ENCODE assay signal across 9 cellular contexts in the genomic region with DNA sequence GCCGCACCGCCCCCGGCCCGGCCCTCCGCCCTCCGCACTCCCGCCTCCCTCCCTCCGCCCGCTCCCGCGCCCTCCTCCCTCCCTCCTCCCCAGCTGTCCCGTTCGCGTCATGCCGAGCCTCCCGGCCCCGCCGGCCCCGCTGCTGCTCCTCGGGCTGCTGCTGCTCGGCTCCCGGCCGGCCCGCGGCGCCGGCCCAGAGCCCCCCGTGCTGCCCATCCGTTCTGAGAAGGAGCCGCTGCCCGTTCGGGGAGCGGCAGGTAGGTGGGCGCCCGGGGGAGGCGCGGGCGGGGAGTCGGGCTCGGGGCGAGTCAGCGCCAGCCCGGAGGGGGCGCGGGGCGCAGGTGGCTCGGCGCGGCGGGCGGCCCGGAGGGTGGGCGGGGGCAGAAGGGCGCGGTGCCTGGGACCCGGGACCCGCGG. TPM values are rescaled to one million over a fixed set of nuclear protein-coding genes. Genes with fewer than 3 reads are reported as not detected.
DNase-seq lines count a peak whose midpoint lies in the region; ATAC-seq, FAIRE-seq and TF ChIP-seq lines count a peak whose summit lies in the region.
"Had no signal": no experiment of that assay in that cellular context is flagged by ENCODE, and none has a peak within 500 bp of the region (broad histone marks: within the 10 kb centered on the region; RNA-seq: fewer than 3 reads in every experiment).

No MANE protein-coding gene starts in this region.

- H3K79me2 ChIP-seq in H1 (ENCODE audit: control insufficient read depth in 1 of 2, insufficient read depth in 2 of 2, low read length in 2 of 2), result no peaks in the 10 kb centered on the region

- peaks cover 31 to 55% (median 49%) of the 10 kb centered on the region in 4 experiments for H3K27me3 ChIP-seq in H1 (replicated peaks in 1 of 4; ENCODE audit: control insufficient read depth in 3 of 4, extremely low read depth in 1 of 4, insufficient read depth in 3 of 4, low read length in 3 of 4)
- no peaks in the 10 kb centered on the region for H3K27me3 ChIP-seq in lung (ENCODE audit: control insufficient read depth, insufficient read depth)
- H3K27me3 ChIP-seq in upper lobe of left lung, result peaks cover 0 to 25% (median 15%) of the 10 kb centered on the region in 4 donors

- no peak overlapping the region for H2AFZ ChIP-seq in H1 (ENCODE audit: low read length)

- H2BK15ac ChIP-seq in H1 (ENCODE audit: low read length), result no peak overlapping the region

- H3K27ac ChIP-seq in H1 (ENCODE audit: low read depth, low read length) (no peak overlapping the region), lung (ENCODE audit: low read depth in 1 of 2, low read length in 1 of 2) (no peak overlapping the region), upper lobe of left lung (peak overlapping the region in 1 of 4 donors; percentile 71)

- H3K23me2 ChIP-seq in H1 (ENCODE audit: low read depth, low read length), result peaks cover 15% of the 10 kb centered on the region; the same call in 1 of the 2 replicates

- no peak overlapping the region; the same call in 1 of the 2 replicates for H4K8ac ChIP-seq in H1 (ENCODE audit: extremely low read depth, insufficient read depth, low read length)

- WGBS in H1 (ENCODE audit: extremely low coverage in 1 of 2, insufficient coverage in 1 of 2, insufficient read length in 1 of 2, insufficient replicate concordance in 2 of 2, low coverage in 1 of 2, low lambda C conversion rate in 2 of 2, missing lambda C conversion rate in 1 of 2), 2 experiments, result no CpG with 5 or more reads among the region's 58 CpGs
- 1% methylated on average over 38 to 56 of the region's 58 CpGs for whole genome bisulfite sequencing in lung, 2 donors
- no CpG with 5 or more reads among the region's 58 CpGs for WGBS in upper lobe of left lung, 2 donors

- ATAC-seq in lung (ENCODE audit: insufficient read depth, low FRiP score) (no peak), upper lobe of left lung (ENCODE audit: low FRiP score in 2 of 2) (peak in 1 of 2 donors; percentile 65), GM19351 (IDR thresholded peaks at IDR 0.05; ENCODE audit: unreplicated experiment) (no peak), HG02798 (IDR thresholded peaks at IDR 0.05; ENCODE audit: poor library complexity, unreplicated experiment) (no peak)

- no peak for FAIRE-seq in H1 (lab: Jason Lieb, UNC)

- H3K18ac ChIP-seq in H1 (ENCODE audit: extremely low read depth, low read length), result no peak overlapping the region

- H3K14ac ChIP-seq in H1 (ENCODE audit: insufficient read length), result no peak overlapping the region

- H3K4me3 ChIP-seq in H1 (ENCODE audit: extremely low read depth in 1 of 4, insufficient read depth in 2 of 4, low read depth in 3 of 4, low read length in 4 of 4) (peak overlapping the region; percentile 32 to 71 (median 54); a peak in 7 of 8 replicates), lung (peak overlapping the region; percentile 25), upper lobe of left lung (peak overlapping the region; percentile 37 to 55 (median 51))

- H3K4me2 ChIP-seq in H1 (ENCODE audit: insufficient read depth in 1 of 2, low read depth in 2 of 2, low read length in 2 of 2), result peak overlapping the region; percentile 93 to 97

- CTCF ChIA-PET in H1 (lab: Charles Lee; ENCODE audit: partially characterized antibody), result interaction anchor here (1.6 to 8.3 kb wide), 4 partner anchors 7 to 88 kb away, joined by 4 to 78 read pairs (median 20); no protein-coding TSS in a partner anchor

- H3K9me3 ChIP-seq in H1 (ENCODE audit: insufficient read depth in 2 of 2, low read depth in 1 of 2, low read length in 1 of 2), result no peaks in the 10 kb centered on the region
- H3K9me3 ChIP-seq in lung (ENCODE audit: control insufficient read depth in 2 of 2, insufficient read depth in 1 of 2, low read length in 1 of 2), result peaks cover 0 to 5% of the 10 kb centered on the region in 2 donors
- no peaks in the 10 kb centered on the region for H3K9me3 ChIP-seq in upper lobe of left lung

- no peak overlapping the region for H3K4ac ChIP-seq in H1 (replicated peaks; ENCODE audit: insufficient read length, low read depth, low read length)

- H2BK20ac ChIP-seq in H1 (ENCODE audit: low read length), result no peak overlapping the region

- no peak overlapping the region for H3K9ac ChIP-seq in H1 (replicated peaks in 1 of 4; ENCODE audit: extremely low read depth in 1 of 4, low read depth in 3 of 4, low read length in 3 of 4)

- H4K20me1 ChIP-seq in H1 (replicated peaks in 1 of 2; ENCODE audit: control insufficient read depth in 1 of 2, insufficient read depth in 2 of 2, low read length in 2 of 2), result peaks cover 2 to 9% of the 10 kb centered on the region in 2 experiments

- no peak overlapping the region for H4K91ac ChIP-seq in H1 (replicated peaks; ENCODE audit: insufficient read length, low read length)

- H3K56ac ChIP-seq in H1 (replicated peaks; ENCODE audit: insufficient read length, low read depth, low read length), result no peak overlapping the region

- H2BK12ac ChIP-seq in H1 (ENCODE audit: low read depth, low read length), result no peak overlapping the region

- no peaks in the 10 kb centered on the region for H3K79me1 ChIP-seq in H1 (ENCODE audit: low read depth, low read length)

- no peak overlapping the region for H4K5ac ChIP-seq in H1 (ENCODE audit: insufficient read length, low read depth, low read length)

- no peaks in the 10 kb centered on the region for H3K36me3 ChIP-seq in H1 (ENCODE audit: control insufficient read depth in 2 of 4, insufficient read depth in 4 of 4, low read length in 3 of 4)
- H3K36me3 ChIP-seq in lung (ENCODE audit: control insufficient read depth in 2 of 2, insufficient read depth in 2 of 2, low read length in 2 of 2), result no peaks in the 10 kb centered on the region
- H3K36me3 ChIP-seq in upper lobe of left lung, result no peaks in the 10 kb centered on the region

- TF ChIP-seq CTCF in H1 (IDR thresholded peaks at IDR 0.05; ENCODE audit: control extremely low read depth in 1 of 3, insufficient read depth in 1 of 3, low read depth in 1 of 3, low read length in 3 of 3), result no peak
- no peak for TF ChIP-seq CTCF in lung (IDR thresholded peaks at IDR 0.05; ENCODE audit: control extremely low read depth, extremely low read depth)
- no peak for TF ChIP-seq CTCF in upper lobe of left lung (IDR thresholded peaks at IDR 0.05)

- TF ChIP-seq EP300 in H1 (IDR thresholded peaks at IDR 0.05; ENCODE audit: borderline replicate concordance in 1 of 2, low read depth in 2 of 2, low read length in 2 of 2), result no peak
- TF ChIP-seq EP300 in upper lobe of left lung (IDR thresholded peaks at IDR 0.05), result no peak

- no peak overlapping the region for H2BK120ac ChIP-seq in H1 (replicated peaks; ENCODE audit: low read depth, low read length)

- no peak for TF ChIP-seq POLR2A in H1 (IDR thresholded peaks at IDR 0.05; ENCODE audit: control extremely low read depth in 1 of 2, low read depth in 2 of 2, low read length in 2 of 2)
- no peak for TF ChIP-seq POLR2A in upper lobe of left lung (IDR thresholded peaks at IDR 0.05)

- no peak overlapping the region for H3K23ac ChIP-seq in H1 (ENCODE audit: insufficient read length)

- no peak for TF ChIP-seq RAD21 in H1 (IDR thresholded peaks at IDR 0.05 in 1 of 2, conservative IDR thresholded peaks at IDR 0.05 in 1 of 2; ENCODE audit: low read depth in 2 of 2, low read length in 2 of 2)

- H3K4me1 ChIP-seq in H1 (replicated peaks in 1 of 4; ENCODE audit: control insufficient read depth in 3 of 4, insufficient read depth in 4 of 4, low read length in 3 of 4), result peaks cover 0 to 33% (median 27%) of the 10 kb centered on the region in 4 experiments; a peak in 6 of 7 replicates
- peaks cover 0 to 9% of the 10 kb centered on the region in 2 donors for H3K4me1 ChIP-seq in lung (ENCODE audit: control insufficient read depth in 2 of 2, insufficient read depth in 2 of 2, low read length in 2 of 2)
- peaks cover 13 to 28% (median 18%) of the 10 kb centered on the region in 4 donors for H3K4me1 ChIP-seq in upper lobe of left lung

- POLR2A ChIA-PET in H1 (lab: Charles Lee; ENCODE audit: partially characterized antibody), result interaction anchor here (1.2 kb wide), 1 partner anchor 245 kb away, joined by 3 read pairs; the partner anchor contains the start of gene EIF2B5

- H2BK5ac ChIP-seq in H1 (ENCODE audit: low read depth, low read length), result peak overlapping the region; percentile 71; the same call in 1 of the 2 replicates

- DNase-seq in NCI-H2081 (lab: John Stamatoyannopoulos, UW), result peak; percentile 40 to 52
- DNase-seq in NCI-H2081 treated with DMSO at 0.1 percent for 48 hours (lab: John Stamatoyannopoulos, UW), result no peak
- peak; percentile 55 for DNase-seq in RPMI8226
- peak in 1 of 2 experiments; percentile 79 for DNase-seq in H1 (ENCODE audit: low read depth in 1 of 2, low spot score in 2 of 2)
- peak; percentile 56 for DNase-seq in lung (ENCODE audit: low spot score)
- DNase-seq in upper lobe of left lung, result peak; percentile 43 to 92

- H2AK5ac ChIP-seq in H1 (ENCODE audit: low read depth, low read length), result no peak overlapping the region

RNA-seq across cellular contexts. Expression of gene CHRD, which starts 0.4 kb away (rescaled TPM):
- total RNA-seq in H1 (2021; fragmentation: NEBNext Ultra II Directional; extraction: Animal tissue kit (Norgen Biotek cat#: 25700)), result 0.63 and 0.86 TPM in 2 replicates
- polyA plus RNA-seq in H1 (2011; rRNA removed) (0.62 and 1.7 TPM in 2 replicates), lung (1 to 10 TPM; 4.2 to 4.9 TPM)
- polyA plus RNA-seq in H1 (2011; cell fraction: cytosol; rRNA removed), result 1.4 TPM
- 10.3 TPM for polyA plus RNA-seq in H1 (2011; cell fraction: nucleus; rRNA removed)
- 0.52 to 1.4 TPM (median 0.80 TPM) in 4 replicates for polyA plus RNA-seq in H1 (2012, experiment 1 of 2)
- polyA plus RNA-seq in H1 (2012, experiment 2 of 2), result 0.98 TPM
- 0.28 TPM for polyA plus RNA-seq in H1 (2013, experiment 1 of 2)
- 0.35 TPM for polyA plus RNA-seq in H1 (2013, experiment 2 of 2)
- 0.15 and 0.22 TPM in 2 replicates for polyA minus RNA-seq in H1 (2011; rRNA and poly(A)+ RNA removed)
- polyA minus RNA-seq in H1 (2011; cell fraction: cytosol; rRNA and poly(A)+ RNA removed), result 0.37 TPM
- 2.3 TPM for polyA minus RNA-seq in H1 (2011; cell fraction: nucleus; rRNA and poly(A)+ RNA removed)
- total RNA-seq in lung (10 to 100 TPM in 1 of 2 donors, 1 to 10 TPM in 1; 6.7 to 16.7 TPM), upper lobe of left lung (10 to 100 TPM in 1 of 6 donors, 1 to 10 TPM in 5; 2.1 to 40.9 (median 4.3) TPM)
- total RNA-seq: CD4-positive, alpha-beta memory T cell had no signal
- polyA plus RNA-seq: CD4-positive, alpha-beta memory T cell had no signal

RNA-seq across cellular contexts. Expression of gene THPO, which starts 2.2 kb away (rescaled TPM):
- 0.40 and 1.2 TPM in 2 replicates for total RNA-seq in H1 (2021; fragmentation: NEBNext Ultra II Directional; extraction: Animal tissue kit (Norgen Biotek cat#: 25700))
- polyA plus RNA-seq in H1 (2011; rRNA removed), result 0.82 and 1.4 TPM in 2 replicates
- polyA plus RNA-seq in H1 (2011; cell fraction: cytosol; rRNA removed), result 0.56 TPM
- polyA plus RNA-seq in H1 (2011; cell fraction: nucleus; rRNA removed), result 0.94 TPM
- 0.68 to 1.2 TPM (median 0.87 TPM) in 4 replicates for polyA plus RNA-seq in H1 (2012, experiment 1 of 2)
- polyA plus RNA-seq in H1 (2012, experiment 2 of 2), result 0.66 TPM
- polyA plus RNA-seq in H1 (2013, experiment 1 of 2), result 0.43 TPM
- 0.53 TPM for polyA plus RNA-seq in H1 (2013, experiment 2 of 2)
- 0.37 and 1.0 TPM in 2 replicates for polyA minus RNA-seq in H1 (2011; rRNA and poly(A)+ RNA removed)
- polyA minus RNA-seq in H1 (2011; cell fraction: cytosol; rRNA and poly(A)+ RNA removed), result 1.2 TPM
- polyA minus RNA-seq in H1 (2011; cell fraction: nucleus; rRNA and poly(A)+ RNA removed), result 0.50 TPM
- total RNA-seq in lung, result under 1 TPM; 0.17 to 0.31 TPM
- polyA plus RNA-seq in lung, result under 1 TPM; 0.18 to 0.22 TPM
- total RNA-seq in upper lobe of left lung, result under 1 TPM in 2 of 6 donors, not detected in 4; 0.14 to 0.84 TPM
- total RNA-seq: CD4-positive, alpha-beta memory T cell had no signal
- polyA plus RNA-seq: CD4-positive, alpha-beta memory T cell had no signal

RNA-seq across cellular contexts. Expression of gene POLR2H, which starts 18.7 kb away (rescaled TPM):
- 113 and 118 TPM in 2 replicates for total RNA-seq in H1 (2021; fragmentation: NEBNext Ultra II Directional; extraction: Animal tissue kit (Norgen Biotek cat#: 25700))
- polyA plus RNA-seq in H1 (2011; rRNA removed) (253 and 335 TPM in 2 replicates), lung (100 to 1,000 TPM in 1 of 2 donors, 10 to 100 TPM in 1; 93.2 to 139 TPM)
- polyA plus RNA-seq in H1 (2011; cell fraction: cytosol; rRNA removed), result 372 TPM
- 132 TPM for polyA plus RNA-seq in H1 (2011; cell fraction: nucleus; rRNA removed)
- polyA plus RNA-seq in H1 (2012, experiment 1 of 2), result 156 to 183 TPM (median 164 TPM) in 4 replicates
- polyA plus RNA-seq in H1 (2012, experiment 2 of 2), result 190 TPM
- polyA plus RNA-seq in H1 (2013, experiment 1 of 2), result 109 TPM
- 115 TPM for polyA plus RNA-seq in H1 (2013, experiment 2 of 2)
- 65.8 and 81.4 TPM in 2 replicates for polyA minus RNA-seq in H1 (2011; rRNA and poly(A)+ RNA removed)
- polyA minus RNA-seq in H1 (2011; cell fraction: cytosol; rRNA and poly(A)+ RNA removed), result 55.6 TPM
- polyA minus RNA-seq in H1 (2011; cell fraction: nucleus; rRNA and poly(A)+ RNA removed), result 54.6 TPM
- total RNA-seq in lung (10 to 100 TPM; 46.4 to 71.7 TPM), upper lobe of left lung (100 to 1,000 TPM in 1 of 6 donors, 10 to 100 TPM in 5; 41.4 to 235 (median 66.2) TPM)

RNA-seq across cellular contexts. Expression of gene CLCN2, which starts 18.8 kb away (rescaled TPM):
- total RNA-seq in H1 (2021; fragmentation: NEBNext Ultra II Directional; extraction: Animal tissue kit (Norgen Biotek cat#: 25700)), result 11.8 and 13.7 TPM in 2 replicates
- 16.1 and 20.7 TPM in 2 replicates for polyA plus RNA-seq in H1 (2011; rRNA removed)
- 11.9 TPM for polyA plus RNA-seq in H1 (2011; cell fraction: cytosol; rRNA removed)
- polyA plus RNA-seq in H1 (2011; cell fraction: nucleus; rRNA removed), result 101 TPM
- 10.2 to 14.4 TPM (median 13.8 TPM) in 4 replicates for polyA plus RNA-seq in H1 (2012, experiment 1 of 2)
- polyA plus RNA-seq in H1 (2012, experiment 2 of 2), result 9.8 TPM
- 12.1 TPM for polyA plus RNA-seq in H1 (2013, experiment 1 of 2)
- 9.9 TPM for polyA plus RNA-seq in H1 (2013, experiment 2 of 2)
- polyA minus RNA-seq in H1 (2011; rRNA and poly(A)+ RNA removed), result 21.6 and 30.2 TPM in 2 replicates
- polyA minus RNA-seq in H1 (2011; cell fraction: cytosol; rRNA and poly(A)+ RNA removed), result 10.0 TPM
- polyA minus RNA-seq in H1 (2011; cell fraction: nucleus; rRNA and poly(A)+ RNA removed), result 57.3 TPM
- 1 to 10 TPM; 5.7 to 8.7 TPM for total RNA-seq in lung
- 1 to 10 TPM; 2.7 to 5.0 TPM for polyA plus RNA-seq in lung
- 10 to 100 TPM in 1 of 6 donors, 1 to 10 TPM in 5; 3.0 to 14.7 (median 5.3) TPM for total RNA-seq in upper lobe of left lung

RNA-seq across cellular contexts. Expression of gene FAM131A, which starts 42.8 kb away (rescaled TPM):
- total RNA-seq in H1 (2021; fragmentation: NEBNext Ultra II Directional; extraction: Animal tissue kit (Norgen Biotek cat#: 25700)), result 15.4 and 16.0 TPM in 2 replicates
- polyA plus RNA-seq in H1 (2011; rRNA removed), result 21.9 and 35.3 TPM in 2 replicates
- polyA plus RNA-seq in H1 (2011; cell fraction: cytosol; rRNA removed), result 27.7 TPM
- polyA plus RNA-seq in H1 (2011; cell fraction: nucleus; rRNA removed), result 29.2 TPM
- 10.0 to 18.5 TPM (median 15.4 TPM) in 4 replicates for polyA plus RNA-seq in H1 (2012, experiment 1 of 2)
- 12.7 TPM for polyA plus RNA-seq in H1 (2012, experiment 2 of 2)
- 9.2 TPM for polyA plus RNA-seq in H1 (2013, experiment 1 of 2)
- polyA plus RNA-seq in H1 (2013, experiment 2 of 2), result 8.7 TPM
- polyA minus RNA-seq in H1 (2011; rRNA and poly(A)+ RNA removed), result 8.8 and 13.9 TPM in 2 replicates
- 7.0 TPM for polyA minus RNA-seq in H1 (2011; cell fraction: cytosol; rRNA and poly(A)+ RNA removed)
- 12.1 TPM for polyA minus RNA-seq in H1 (2011; cell fraction: nucleus; rRNA and poly(A)+ RNA removed)
- 10 to 100 TPM; 15.8 to 21.4 TPM for total RNA-seq in lung
- polyA plus RNA-seq in lung, result 10 to 100 TPM; 12.9 to 15.5 TPM
- total RNA-seq in upper lobe of left lung, result 10 to 100 TPM; 14.8 to 52.7 (median 25.2) TPM
